Comparison of ENCODE assay signal across 8 cellular contexts in genomic region chr17:60390881-60391418, GRCh38. TPM values are rescaled to one million over a fixed set of nuclear protein-coding genes. Genes with fewer than 3 reads are reported as not detected.
DNase-seq lines count a peak whose midpoint lies in the region; ATAC-seq and TF ChIP-seq lines count a peak whose summit lies in the region.

No MANE protein-coding gene starts in this region.

- H3K9me3 ChIP-seq in suprapubic skin = no peaks in the 10 kb centered on the region

- no peak for ATAC-seq in GM18520 (IDR thresholded peaks at IDR 0.05; ENCODE audit: unreplicated experiment)
- no peak for ATAC-seq in HG03571 (IDR thresholded peaks at IDR 0.05; ENCODE audit: unreplicated experiment)

- peak overlapping the region; percentile 98 for H3K4me3 ChIP-seq in suprapubic skin

- no peak for TF ChIP-seq POLR2A in suprapubic skin (IDR thresholded peaks at IDR 0.05)

- no peaks in the 10 kb centered on the region for H3K36me3 ChIP-seq in suprapubic skin

- no peaks in the 10 kb centered on the region for H3K27me3 ChIP-seq in suprapubic skin

- in situ Hi-C loops in KBM-7 (cut with MboI; ENCODE audit: low pct_unique_long_range_greater_than_20kb, low sequenced_read_pairs) = no loop called here

- H3K27ac ChIP-seq in VCaP (peak overlapping the region; percentile 96), suprapubic skin (peak overlapping the region; percentile 97)

- DNase-seq in Daoy (ENCODE audit: low read depth) = peak; percentile 34
- peak; percentile 54 for DNase-seq in KBM-7
- peak; percentile 71 for DNase-seq in dermis blood vessel endothelial cell
- peak; percentile 65 to 73 for DNase-seq in lung microvascular endothelial cell (ENCODE audit: low read depth in 2 of 2)
- DNase-seq in suprapubic skin (ENCODE audit: low spot score in 2 of 2) = no peak

- no peak for TF ChIP-seq CTCF in VCaP (conservative IDR thresholded peaks at IDR 0.05)
- TF ChIP-seq CTCF in suprapubic skin (IDR thresholded peaks at IDR 0.05) = no peak

- no peak for TF ChIP-seq EP300 in suprapubic skin (IDR thresholded peaks at IDR 0.05)

- H3K4me1 ChIP-seq in suprapubic skin = peaks cover 52% of the 10 kb centered on the region

- WGBS in suprapubic skin = 2% methylated on average over 12 of the region's 12 CpGs

RNA-seq across cellular contexts. Expression of gene USP32, which starts 1.0 kb away (rescaled TPM):
- 11.2 and 18.4 TPM in 2 replicates for total RNA-seq in Daoy (2014; rRNA removed; shearing (Covaris generic))
- total RNA-seq in dermis blood vessel endothelial cell (53.6 and 85.3 TPM in 2 replicates), lung microvascular endothelial cell (34.4 and 48.4 TPM in 2 replicates), suprapubic skin (10 to 100 TPM; 58.3 to 74.5 (median 62.0) TPM)

RNA-seq across cellular contexts. Expression of gene CHCT1, which starts 31.3 kb away (rescaled TPM):
- not detected in 2 replicates for total RNA-seq in Daoy (2014; rRNA removed; shearing (Covaris generic))
- total RNA-seq in dermis blood vessel endothelial cell = not detected in 2 replicates
- not detected in 2 replicates for total RNA-seq in lung microvascular endothelial cell
- total RNA-seq in suprapubic skin = not detected

Comparison
In these comparisons a context has a peak if more than half of its experiments do, and no peak if none do; other contexts are left out.
1. DNase-seq: peak in Daoy (single experiment), KBM-7 (single experiment), dermis blood vessel endothelial cell (single experiment) and lung microvascular endothelial cell (2 of 2); none in suprapubic skin (0 of 2).